10 cellular contexts compared by ENCODE assay signal in genomic region chr12:49553512-49554088, GRCh38. TPM values are rescaled to one million over a fixed set of nuclear protein-coding genes. Genes with fewer than 3 reads are reported as not detected.
DNase-seq lines count a peak whose midpoint lies in the region; ATAC-seq and TF ChIP-seq lines count a peak whose summit lies in the region.
"Had no signal": no experiment of that assay in that cellular context is flagged by ENCODE, and none has a peak within 500 bp of the region (broad histone marks: within the 10 kb centered on the region; RNA-seq: fewer than 3 reads in every experiment).

No MANE protein-coding gene starts in this region.

- POLR2A ChIA-PET in BJ (lab: Charles Lee), result no interaction called here

- CTCF ChIA-PET in BJ (lab: Yijun Ruan, JAX), result interaction anchor here (0.6 to 5.0 kb wide), 10 partner anchors 8 to 222 kb away, joined by 3 to 18 read pairs (median 4); no protein-coding TSS in a partner anchor

- intact Hi-C loops in colonic mucosa (cut with DNase I), result no loop called here

- no peak overlapping the region for H3K9ac ChIP-seq in colonic mucosa (ENCODE audit: low read depth in 2 of 2, low read length in 2 of 2)

- H3K9me3 ChIP-seq in colonic mucosa, result no peaks in the 10 kb centered on the region

- peak; percentile 28; the same call in 1 of the 2 replicates for TF ChIP-seq CTCF in BJ (IDR thresholded peaks at IDR 0.05; ENCODE audit: insufficient read depth, low read depth, low read length)
- peak; percentile 17 for TF ChIP-seq CTCF in colonic mucosa (IDR thresholded peaks at IDR 0.05)

- no peak for DNase-seq in BJ (ENCODE audit: low read depth)
- DNase-seq in NCI-H748 treated with DMSO at 0.1 percent for 48 hours (lab: John Stamatoyannopoulos, UW), result peak; percentile 61
- DNase-seq in colonic mucosa, result no peak
- DNase-seq in putamen (ENCODE audit: low spot score), result peak; percentile 54
- no peak for DNase-seq in nucleus accumbens (lab: John Stamatoyannopoulos, UW)

- H3K27me3 ChIP-seq in BJ (ENCODE audit: control insufficient read depth, insufficient read depth, low read length) (peaks cover 18% of the 10 kb centered on the region), colonic mucosa (peaks cover 10% of the 10 kb centered on the region)

- H3K4me1 ChIP-seq in colonic mucosa, result no peaks in the 10 kb centered on the region

- ATAC-seq in GM21576 (IDR thresholded peaks at IDR 0.05; ENCODE audit: unreplicated experiment) (peak; percentile 45), HG03469 (IDR thresholded peaks at IDR 0.05; ENCODE audit: unreplicated experiment) (no peak), HG03135 (IDR thresholded peaks at IDR 0.05; ENCODE audit: unreplicated experiment) (no peak)

- peaks cover 13% of the 10 kb centered on the region for H3K36me3 ChIP-seq in BJ (ENCODE audit: control insufficient read depth, insufficient read depth, low read length)
- no peaks in the 10 kb centered on the region for H3K36me3 ChIP-seq in colonic mucosa

- H3K4me3 ChIP-seq in BJ (ENCODE audit: low read depth, low read length) (no peak overlapping the region), colonic mucosa (no peak overlapping the region)

- no peak overlapping the region for H3K27ac ChIP-seq in colonic mucosa
- H3K27ac ChIP-seq: HL-60 had no signal

RNA-seq across cellular contexts. Expression of gene MCRS1, which starts 14.3 kb away (rescaled TPM):
- 58.6 and 96.0 TPM in 2 replicates for polyA plus RNA-seq in BJ (2011; rRNA removed)
- 46.6 and 83.1 TPM in 2 replicates for polyA minus RNA-seq in BJ (2011; rRNA and poly(A)+ RNA removed)
- 10 to 100 TPM; 53.8 to 78.7 TPM for total RNA-seq in colonic mucosa

RNA-seq across cellular contexts. Expression of gene KCNH3, which starts 14.8 kb away (rescaled TPM):
- polyA plus RNA-seq in BJ (2011; rRNA removed), result 0.01 and 0.02 TPM in 2 replicates
- not detected in 2 replicates for polyA minus RNA-seq in BJ (2011; rRNA and poly(A)+ RNA removed)
- under 1 TPM; 0.05 to 0.13 TPM for total RNA-seq in colonic mucosa
- total RNA-seq: subcutaneous adipose tissue had no signal

RNA-seq across cellular contexts. Expression of gene FAM186B, which starts 51.8 kb away (rescaled TPM):
- polyA plus RNA-seq in BJ (2011; rRNA removed), result 0.11 and 0.12 TPM in 2 replicates
- polyA minus RNA-seq in BJ (2011; rRNA and poly(A)+ RNA removed), result 0.28 TPM in 1 of 2 replicates, not detected in the other
- total RNA-seq in colonic mucosa, result under 1 TPM; 0.11 to 0.27 TPM

Comparison
In these comparisons a context has a peak if more than half of its experiments do, and no peak if none do; other contexts are left out.
1. DNase-seq: peak in NCI-H748 treated with DMSO at 0.1 percent for 48 hours (single experiment) and putamen (single experiment); none in BJ (single experiment), colonic mucosa (single experiment) and nucleus accumbens (0 of 56).